Comparison of ENCODE assay signal across 2 cellular contexts in the genomic region with DNA sequence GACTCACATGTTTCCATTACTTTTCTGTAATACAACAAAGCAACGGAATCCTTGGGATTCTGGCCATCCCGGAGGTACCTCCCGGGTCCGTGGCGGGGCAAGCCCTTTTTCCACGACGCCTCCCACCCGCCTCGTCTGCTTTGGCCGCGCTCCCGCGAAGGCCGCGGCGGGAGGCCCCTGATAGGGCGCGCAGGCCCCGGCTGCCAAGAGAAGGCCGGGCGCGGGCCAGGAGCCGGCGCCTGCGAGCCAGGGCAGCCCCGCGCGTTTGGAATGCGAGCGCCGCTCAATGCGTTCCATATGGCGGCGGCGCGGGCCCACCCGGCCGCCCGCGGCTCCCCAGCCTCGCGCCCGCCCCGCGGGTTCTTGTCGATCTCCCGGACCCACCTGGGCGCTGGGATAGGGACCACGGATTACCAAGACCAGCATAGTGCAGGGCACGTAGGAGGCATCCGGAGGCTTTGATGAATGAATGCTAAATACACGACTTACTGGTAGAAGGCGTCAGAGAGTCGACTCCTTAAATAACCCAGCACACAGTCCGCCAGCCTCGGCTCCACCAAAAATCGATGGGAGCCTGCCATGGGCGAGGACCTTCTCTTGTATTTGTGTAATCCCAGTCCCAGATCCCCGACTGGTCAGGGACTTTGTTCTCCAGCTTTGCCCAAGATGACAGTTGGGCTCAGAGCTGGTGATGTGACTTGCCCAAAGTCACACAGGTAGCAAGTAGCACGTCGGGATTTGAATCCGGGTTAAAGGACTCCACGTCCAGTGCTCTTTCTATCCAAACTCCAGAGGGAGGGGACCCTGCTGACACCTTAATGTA.
TF ChIP-seq lines count a peak whose summit lies in the region.

No MANE protein-coding gene starts in this region.

TF ChIP-seq in K562, 482 proteins besides CTCF, POLR2A, EP300 and RAD21:
- TF ChIP-seq, protein P1, sequence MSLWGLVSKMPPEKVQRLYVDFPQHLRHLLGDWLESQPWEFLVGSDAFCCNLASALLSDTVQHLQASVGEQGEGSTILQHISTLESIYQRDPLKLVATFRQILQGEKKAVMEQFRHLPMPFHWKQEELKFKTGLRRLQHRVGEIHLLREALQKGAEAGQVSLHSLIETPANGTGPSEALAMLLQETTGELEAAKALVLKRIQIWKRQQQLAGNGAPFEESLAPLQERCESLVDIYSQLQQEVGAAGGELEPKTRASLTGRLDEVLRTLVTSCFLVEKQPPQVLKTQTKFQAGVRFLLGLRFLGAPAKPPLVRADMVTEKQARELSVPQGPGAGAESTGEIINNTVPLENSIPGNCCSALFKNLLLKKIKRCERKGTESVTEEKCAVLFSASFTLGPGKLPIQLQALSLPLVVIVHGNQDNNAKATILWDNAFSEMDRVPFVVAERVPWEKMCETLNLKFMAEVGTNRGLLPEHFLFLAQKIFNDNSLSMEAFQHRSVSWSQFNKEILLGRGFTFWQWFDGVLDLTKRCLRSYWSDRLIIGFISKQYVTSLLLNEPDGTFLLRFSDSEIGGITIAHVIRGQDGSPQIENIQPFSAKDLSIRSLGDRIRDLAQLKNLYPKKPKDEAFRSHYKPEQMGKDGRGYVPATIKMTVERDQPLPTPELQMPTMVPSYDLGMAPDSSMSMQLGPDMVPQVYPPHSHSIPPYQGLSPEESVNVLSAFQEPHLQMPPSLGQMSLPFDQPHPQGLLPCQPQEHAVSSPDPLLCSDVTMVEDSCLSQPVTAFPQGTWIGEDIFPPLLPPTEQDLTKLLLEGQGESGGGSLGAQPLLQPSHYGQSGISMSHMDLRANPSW (CRISPR knock-in tag; IDR thresholded peaks at IDR 0.05): peak; percentile 73; the same call in 1 of the 2 replicates
- TF ChIP-seq HMG20A (CRISPR knock-in tag; conservative IDR thresholded peaks at IDR 0.05) (no peak), MCM7 (IDR thresholded peaks at IDR 0.05) (no peak), NEUROD1 (IDR thresholded peaks at IDR 0.05; ENCODE audit: borderline replicate concordance, low read depth, low read length, partially characterized antibody) (peak; percentile 41), HIVEP1 (CRISPR knock-in tag; IDR thresholded peaks at IDR 0.05) (no peak), ZNF274 (IDR thresholded peaks at IDR 0.05; ENCODE audit: borderline replicate concordance, low read depth, low read length) (no peak), SRSF1 (IDR thresholded peaks at IDR 0.05; ENCODE audit: low read depth, low read length) (no peak), HDGF (IDR thresholded peaks at IDR 0.05) (no peak), EWSR1 (IDR thresholded peaks at IDR 0.05; ENCODE audit: borderline replicate concordance, low read depth, partially characterized antibody) (no peak), KDM5B (IDR thresholded peaks at IDR 0.05; ENCODE audit: insufficient replicate concordance, low read depth, low read length) (peak; percentile 35), JUNB (CRISPR knock-in tag; conservative IDR thresholded peaks at IDR 0.05) (no peak), ZKSCAN3 (CRISPR knock-in tag; IDR thresholded peaks at IDR 0.05) (no peak), C11orf30 (IDR thresholded peaks at IDR 0.05; ENCODE audit: low read depth) (no peak), PHTF2 (CRISPR knock-in tag; IDR thresholded peaks at IDR 0.05) (no peak), POU5F1 (IDR thresholded peaks at IDR 0.05; ENCODE audit: borderline replicate concordance, low read depth, low read length, partially characterized antibody) (no peak), CHD4 (IDR thresholded peaks at IDR 0.05; ENCODE audit: insufficient read depth, insufficient replicate concordance, low read depth, low read length, poor library complexity, severe bottlenecking) (peak; percentile 93), RNF2 (IDR thresholded peaks at IDR 0.05) (no peak), HCFC1 (IDR thresholded peaks at IDR 0.05; ENCODE audit: low read depth, low read length) (0 out of 2 replicates have a peak, but pooled peaks have one; percentile 3), RBM25 (IDR thresholded peaks at IDR 0.05; ENCODE audit: low read depth, low read length, severe bottlenecking) (peak; percentile 73), KDM1A (IDR thresholded peaks at IDR 0.05) (no peak), RBM34 (IDR thresholded peaks at IDR 0.05; ENCODE audit: borderline replicate concordance, insufficient read depth, low read length) (no peak), SMAD4 (CRISPR knock-in tag; conservative IDR thresholded peaks at IDR 0.05) (no peak)
- TF ChIP-seq, protein P2, sequence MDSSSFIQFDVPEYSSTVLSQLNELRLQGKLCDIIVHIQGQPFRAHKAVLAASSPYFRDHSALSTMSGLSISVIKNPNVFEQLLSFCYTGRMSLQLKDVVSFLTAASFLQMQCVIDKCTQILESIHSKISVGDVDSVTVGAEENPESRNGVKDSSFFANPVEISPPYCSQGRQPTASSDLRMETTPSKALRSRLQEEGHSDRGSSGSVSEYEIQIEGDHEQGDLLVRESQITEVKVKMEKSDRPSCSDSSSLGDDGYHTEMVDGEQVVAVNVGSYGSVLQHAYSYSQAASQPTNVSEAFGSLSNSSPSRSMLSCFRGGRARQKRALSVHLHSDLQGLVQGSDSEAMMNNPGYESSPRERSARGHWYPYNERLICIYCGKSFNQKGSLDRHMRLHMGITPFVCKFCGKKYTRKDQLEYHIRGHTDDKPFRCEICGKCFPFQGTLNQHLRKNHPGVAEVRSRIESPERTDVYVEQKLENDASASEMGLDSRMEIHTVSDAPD (CRISPR knock-in tag; IDR thresholded peaks at IDR 0.05): no peak

TF ChIP-seq in SK-N-SH treated with all-trans-retinoic acid at 6 μM for 48 hours, 23 proteins besides CTCF, POLR2A, EP300 and RAD21:
- no peak for TF ChIP-seq TCF4 (CRISPR knock-in tag; IDR thresholded peaks at IDR 0.05; ENCODE audit: borderline replicate concordance)
- TF ChIP-seq, protein P3, sequence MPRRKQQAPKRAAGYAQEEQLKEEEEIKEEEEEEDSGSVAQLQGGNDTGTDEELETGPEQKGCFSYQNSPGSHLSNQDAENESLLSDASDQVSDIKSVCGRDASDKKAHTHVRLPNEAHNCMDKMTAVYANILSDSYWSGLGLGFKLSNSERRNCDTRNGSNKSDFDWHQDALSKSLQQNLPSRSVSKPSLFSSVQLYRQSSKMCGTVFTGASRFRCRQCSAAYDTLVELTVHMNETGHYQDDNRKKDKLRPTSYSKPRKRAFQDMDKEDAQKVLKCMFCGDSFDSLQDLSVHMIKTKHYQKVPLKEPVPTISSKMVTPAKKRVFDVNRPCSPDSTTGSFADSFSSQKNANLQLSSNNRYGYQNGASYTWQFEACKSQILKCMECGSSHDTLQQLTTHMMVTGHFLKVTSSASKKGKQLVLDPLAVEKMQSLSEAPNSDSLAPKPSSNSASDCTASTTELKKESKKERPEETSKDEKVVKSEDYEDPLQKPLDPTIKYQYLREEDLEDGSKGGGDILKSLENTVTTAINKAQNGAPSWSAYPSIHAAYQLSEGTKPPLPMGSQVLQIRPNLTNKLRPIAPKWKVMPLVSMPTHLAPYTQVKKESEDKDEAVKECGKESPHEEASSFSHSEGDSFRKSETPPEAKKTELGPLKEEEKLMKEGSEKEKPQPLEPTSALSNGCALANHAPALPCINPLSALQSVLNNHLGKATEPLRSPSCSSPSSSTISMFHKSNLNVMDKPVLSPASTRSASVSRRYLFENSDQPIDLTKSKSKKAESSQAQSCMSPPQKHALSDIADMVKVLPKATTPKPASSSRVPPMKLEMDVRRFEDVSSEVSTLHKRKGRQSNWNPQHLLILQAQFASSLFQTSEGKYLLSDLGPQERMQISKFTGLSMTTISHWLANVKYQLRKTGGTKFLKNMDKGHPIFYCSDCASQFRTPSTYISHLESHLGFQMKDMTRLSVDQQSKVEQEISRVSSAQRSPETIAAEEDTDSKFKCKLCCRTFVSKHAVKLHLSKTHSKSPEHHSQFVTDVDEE (CRISPR knock-in tag; IDR thresholded peaks at IDR 0.05): no peak
- no peak for TF ChIP-seq ZFP30 (CRISPR knock-in tag; IDR thresholded peaks at IDR 0.05)
- TF ChIP-seq BACH2 (CRISPR knock-in tag; IDR thresholded peaks at IDR 0.05; ENCODE audit: borderline replicate concordance): no peak
- TF ChIP-seq, protein P4, sequence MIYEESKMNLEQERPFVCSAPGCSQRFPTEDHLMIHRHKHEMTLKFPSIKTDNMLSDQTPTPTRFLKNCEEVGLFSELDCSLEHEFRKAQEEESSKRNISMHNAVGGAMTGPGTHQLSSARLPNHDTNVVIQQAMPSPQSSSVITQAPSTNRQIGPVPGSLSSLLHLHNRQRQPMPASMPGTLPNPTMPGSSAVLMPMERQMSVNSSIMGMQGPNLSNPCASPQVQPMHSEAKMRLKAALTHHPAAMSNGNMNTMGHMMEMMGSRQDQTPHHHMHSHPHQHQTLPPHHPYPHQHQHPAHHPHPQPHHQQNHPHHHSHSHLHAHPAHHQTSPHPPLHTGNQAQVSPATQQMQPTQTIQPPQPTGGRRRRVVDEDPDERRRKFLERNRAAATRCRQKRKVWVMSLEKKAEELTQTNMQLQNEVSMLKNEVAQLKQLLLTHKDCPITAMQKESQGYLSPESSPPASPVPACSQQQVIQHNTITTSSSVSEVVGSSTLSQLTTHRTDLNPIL (CRISPR knock-in tag; IDR thresholded peaks at IDR 0.05; ENCODE audit: low read depth): no peak
- TF ChIP-seq PPARA (CRISPR knock-in tag; IDR thresholded peaks at IDR 0.05; ENCODE audit: borderline replicate concordance): no peak
- no peak for TF ChIP-seq ARNTL (CRISPR knock-in tag; IDR thresholded peaks at IDR 0.05; ENCODE audit: borderline replicate concordance, low read depth)
- no peak for TF ChIP-seq CSDC2 (CRISPR knock-in tag; IDR thresholded peaks at IDR 0.05)
- TF ChIP-seq GLIS3 (CRISPR knock-in tag; IDR thresholded peaks at IDR 0.05): no peak
- TF ChIP-seq ZFP3 (CRISPR knock-in tag; IDR thresholded peaks at IDR 0.05): no peak
